Comparison of ENCODE assay signal across 9 cellular contexts in the genomic region with DNA sequence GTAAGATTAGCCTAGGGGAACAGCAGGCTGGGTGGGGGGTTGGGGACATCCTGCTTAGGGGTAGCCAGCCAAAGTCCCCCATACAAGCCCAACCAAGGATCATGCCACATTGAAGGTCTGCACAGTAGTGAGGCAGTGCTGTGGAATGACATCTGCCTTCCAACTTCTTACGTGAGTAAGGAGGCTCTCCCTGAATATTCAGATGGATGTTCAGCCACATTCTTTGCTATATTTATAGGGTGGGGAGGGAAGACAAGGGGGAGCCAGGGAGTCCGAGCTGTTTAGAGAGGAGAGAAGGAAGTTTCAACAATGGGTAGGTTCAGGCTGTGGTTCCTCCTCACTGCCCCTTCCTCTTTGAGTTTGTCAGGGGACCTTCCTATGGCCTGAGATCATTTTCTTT. TPM values are rescaled to one million over a fixed set of nuclear protein-coding genes. Genes with fewer than 3 reads are reported as not detected.
DNase-seq lines count a peak whose midpoint lies in the region; TF ChIP-seq lines count a peak whose summit lies in the region.
"Had no signal": no experiment of that assay in that cellular context is flagged by ENCODE, and none has a peak within 500 bp of the region (broad histone marks: within the 10 kb centered on the region; RNA-seq: fewer than 3 reads in every experiment).

No MANE protein-coding gene starts in this region.

- no peaks in the 10 kb centered on the region; the same call in 1 of the 2 replicates for H4K20me1 ChIP-seq in DOHH2 (ENCODE audit: control insufficient read depth, insufficient read depth, low read depth, low read length)

- peaks cover 20% of the 10 kb centered on the region for H3F3A ChIP-seq in DOHH2 (ENCODE audit: control insufficient read depth, insufficient read depth)

- H3K27ac ChIP-seq in DOHH2 (ENCODE audit: low read depth, low read length) (peak overlapping the region; percentile 98), duodenal mucosa (ENCODE audit: low read depth, low read length) (peak overlapping the region; percentile 42), dorsolateral prefrontal cortex (peak overlapping the region in 19 of 59 donors; percentile 7 to 72 (median 31))

- peaks cover 45% of the 10 kb centered on the region for H3K4me1 Mint-ChIP-seq in nephron progenitor cell

- TF ChIP-seq POLR2A in NB4 (IDR thresholded peaks at IDR 0.05; ENCODE audit: extremely low read depth, insufficient read length), result no peak

- peak overlapping the region; percentile 77 for H3K27ac Mint-ChIP-seq in nephron progenitor cell

- H3K9me2 ChIP-seq in DOHH2 (replicated peaks; ENCODE audit: control insufficient read depth, low read length), result no peaks in the 10 kb centered on the region

- H3K9me3 Mint-ChIP-seq in nephron progenitor cell, result peaks cover 39% of the 10 kb centered on the region

- H3K9me3 ChIP-seq in DOHH2 (ENCODE audit: control insufficient read depth, insufficient read depth, low read length), result no peaks in the 10 kb centered on the region
- H3K9me3 ChIP-seq in duodenal mucosa (ENCODE audit: control insufficient read depth in 1 of 2, low read length in 2 of 2), result no peaks in the 10 kb centered on the region

- H3K27me3 ChIP-seq in DOHH2 (ENCODE audit: control insufficient read depth, low read length) (no peaks in the 10 kb centered on the region), duodenal mucosa (ENCODE audit: control insufficient read depth in 1 of 2, insufficient read depth in 2 of 2, low read length in 2 of 2) (no peaks in the 10 kb centered on the region), dorsolateral prefrontal cortex (peaks cover 0 to 36% (median 2%) of the 10 kb centered on the region in 45 donors)

- peak; percentile 68 for DNase-seq in NB4 (ENCODE audit: low read depth)
- no peak for DNase-seq in nephron progenitor cell
- DNase-seq in NCI-H69 (lab: John Stamatoyannopoulos, UW), result no peak
- no peak for DNase-seq in dorsolateral prefrontal cortex
- DNase-seq in RKO (ENCODE audit: low spot score), result no peak
- no peak for DNase-seq in stimulated activated CD8-positive, alpha-beta memory T cell treated with anti-CD3 and anti-CD28 coated beads, Interleukin-4, amount 100 ng/mL, for 48 hours
- DNase-seq: NCI-H2081 had no signal

- intact Hi-C loops in dorsolateral prefrontal cortex (cut with DNase I), result no loop called here

- H3K79me2 ChIP-seq in DOHH2 (ENCODE audit: control insufficient read depth, low read length), result peaks cover 80% of the 10 kb centered on the region

- TF ChIP-seq CTCF in DOHH2 (IDR thresholded peaks at IDR 0.05; ENCODE audit: low read depth, low read length, poor library complexity, severe bottlenecking), result no peak
- no peak for TF ChIP-seq CTCF in NB4 (IDR thresholded peaks at IDR 0.05; ENCODE audit: low read depth, low read length)
- no peak for TF ChIP-seq CTCF in nephron progenitor cell (IDR thresholded peaks at IDR 0.05)
- TF ChIP-seq CTCF in dorsolateral prefrontal cortex (IDR thresholded peaks at IDR 0.05 in 54 of 56, conservative IDR thresholded peaks at IDR 0.05 in 2 of 56; ENCODE audit: low read depth in 1 of 56, partially characterized antibody in 56 of 56), result no peak

- H3K36me3 ChIP-seq in DOHH2 (ENCODE audit: control insufficient read depth, low read length), result peaks cover 28% of the 10 kb centered on the region
- no peaks in the 10 kb centered on the region for H3K36me3 ChIP-seq in duodenal mucosa (ENCODE audit: control insufficient read depth in 1 of 2, insufficient read depth in 2 of 2, low read length in 2 of 2)

- no peak overlapping the region for H3K9ac ChIP-seq in duodenal mucosa (ENCODE audit: low read depth in 1 of 2, low read length in 2 of 2)

- peak overlapping the region; percentile 94 for H3K4me2 ChIP-seq in DOHH2 (ENCODE audit: low read length)

- H3K4me1 ChIP-seq in DOHH2 (ENCODE audit: control insufficient read depth, low read length) (peaks cover 92% of the 10 kb centered on the region), duodenal mucosa (ENCODE audit: control insufficient read depth in 1 of 2, insufficient read depth in 2 of 2, low read length in 2 of 2) (peaks cover 22 to 30% of the 10 kb centered on the region in 2 donors)

- H3K4me3 ChIP-seq in DOHH2 (ENCODE audit: low read length) (peak overlapping the region; percentile 66), NB4 (ENCODE audit: low read depth, low read length) (peak overlapping the region; percentile 40), duodenal mucosa (ENCODE audit: low read depth in 1 of 2, low read length in 2 of 2) (no peak overlapping the region), dorsolateral prefrontal cortex (no peak overlapping the region)

- H3K4me3 Mint-ChIP-seq in nephron progenitor cell, result no peak overlapping the region

- H3K27me3 Mint-ChIP-seq in nephron progenitor cell (ENCODE audit: low read depth, poor library complexity), result peaks cover 3% of the 10 kb centered on the region

- H3K36me3 Mint-ChIP-seq in nephron progenitor cell (ENCODE audit: low read depth), result peaks cover 9% of the 10 kb centered on the region

RNA-seq across cellular contexts. Expression of a gene that starts 29.7 kb away (rescaled TPM):
- 100 to 1,000 TPM in 4 of 120 experiments, 10 to 100 TPM in 116; 33.2 to 121 (median 55.6) TPM for total RNA-seq in dorsolateral prefrontal cortex

Comparison
In these comparisons a context has a peak if more than half of its experiments do, and no peak if none do; other contexts are left out.
1. H3K4me3 ChIP-seq: peak in DOHH2 (single experiment) and NB4 (single experiment); none in duodenal mucosa (0 of 2) and dorsolateral prefrontal cortex (0 of 59).